In the genomic region with DNA sequence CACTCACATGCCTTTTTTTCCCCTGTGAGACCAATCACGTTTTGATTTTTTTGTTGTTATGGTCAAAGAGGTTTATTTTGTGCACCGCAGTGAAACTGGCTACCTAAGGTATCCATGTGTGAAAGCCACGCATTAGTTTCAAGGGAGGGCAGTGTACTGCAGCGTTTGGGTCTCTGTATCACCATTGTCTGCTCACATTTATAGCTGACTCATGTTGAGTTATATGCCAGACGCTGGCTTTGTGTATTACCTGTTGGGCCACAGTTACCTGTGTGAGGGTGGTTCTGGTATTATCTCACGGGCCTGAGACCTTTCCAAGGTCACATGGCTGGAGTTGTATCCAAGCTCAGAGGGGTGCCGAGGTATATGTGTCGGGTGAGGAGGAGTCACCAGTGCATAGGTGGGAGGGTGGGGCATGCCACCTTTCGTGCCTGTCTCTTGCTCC, we compare ENCODE assay signal across 9 cellular contexts.
DNase-seq lines count a peak whose midpoint lies in the region; ATAC-seq and TF ChIP-seq lines count a peak whose summit lies in the region.
"Had no signal": no experiment of that assay in that cellular context is flagged by ENCODE, and none has a peak within 500 bp of the region (broad histone marks: within the 10 kb centered on the region; RNA-seq: fewer than 3 reads in every experiment).

No MANE protein-coding gene starts in this region.

- no peaks in the 10 kb centered on the region for H3K36me3 Mint-ChIP-seq in activated CD8-positive, alpha-beta T cell treated with anti-CD3 and anti-CD28 coated beads for 36 hours (ENCODE audit: low read depth)

- DNase-seq in activated CD8-positive, alpha-beta T cell treated with anti-CD3 and anti-CD28 coated beads for 36 hours = no peak
- DNase-seq in ecto neural progenitor cell (ENCODE audit: low spot score) (no peak), SHP77 treated with DMSO at 0.1 percent for 48 hours (lab: John Stamatoyannopoulos, UW) (no peak), OCI-M2 (lab: John Stamatoyannopoulos, UW; ENCODE audit: unreplicated experiment) (no peak), superior temporal gyrus (ENCODE audit: extremely low spot score) (no peak)
- DNase-seq: NCI-H748 treated with DMSO at 0.1 percent for 48 hours had no signal

- H3K27ac ChIP-seq in mucosa of rectum (ENCODE audit: low read depth in 2 of 2, low read length in 2 of 2) = peak overlapping the region; percentile 64 to 75

- no peaks in the 10 kb centered on the region for H3K9me3 Mint-ChIP-seq in activated CD8-positive, alpha-beta T cell treated with anti-CD3 and anti-CD28 coated beads for 36 hours

- CTCF ChIA-PET in activated CD8-positive, alpha-beta T cell treated with anti-CD3 and anti-CD28 coated beads for 36 hours (lab: Charles Lee) = interaction anchor here (0.7 to 3.7 kb wide), 6 partner anchors 10 to 98 kb away, joined by 3 to 14 read pairs (median 7); no protein-coding TSS in a partner anchor

- no peaks in the 10 kb centered on the region for H3K27me3 ChIP-seq in mucosa of rectum (ENCODE audit: control insufficient read depth in 2 of 2, insufficient read depth in 2 of 2, low read length in 2 of 2)

- intact Hi-C loops in activated CD8-positive, alpha-beta T cell treated with anti-CD3 and anti-CD28 coated beads for 36 hours (cut with micrococcal nuclease) = no loop called here

- H3K27ac Mint-ChIP-seq in activated CD8-positive, alpha-beta T cell treated with anti-CD3 and anti-CD28 coated beads for 36 hours = peak overlapping the region; percentile 86

- peaks cover 23 to 37% of the 10 kb centered on the region in 2 donors for H3K4me1 ChIP-seq in mucosa of rectum (ENCODE audit: control insufficient read depth in 2 of 2, insufficient read depth in 2 of 2, low read length in 2 of 2)

- ATAC-seq in GM18498 (IDR thresholded peaks at IDR 0.05; ENCODE audit: unreplicated experiment) = peak; percentile 55
- peak; percentile 44 for ATAC-seq in HG02571 (IDR thresholded peaks at IDR 0.05; ENCODE audit: unreplicated experiment)
- ATAC-seq in activated CD8-positive, alpha-beta T cell treated with anti-CD3 and anti-CD28 coated beads for 36 hours = peak; percentile 46

- H3K9ac ChIP-seq in mucosa of rectum (ENCODE audit: low read depth in 1 of 2, low read length in 2 of 2) = peak overlapping the region in 1 of 2 donors; percentile 22

- no peaks in the 10 kb centered on the region for H3K36me3 ChIP-seq in mucosa of rectum (ENCODE audit: control insufficient read depth in 2 of 2, insufficient read depth in 2 of 2, low read length in 2 of 2)

- H3K27me3 Mint-ChIP-seq in activated CD8-positive, alpha-beta T cell treated with anti-CD3 and anti-CD28 coated beads for 36 hours = no peaks in the 10 kb centered on the region

- TF ChIP-seq CTCF in activated CD8-positive, alpha-beta T cell treated with anti-CD3 and anti-CD28 coated beads for 36 hours (IDR thresholded peaks at IDR 0.05) = no peak

- H3K4me3 Mint-ChIP-seq in activated CD8-positive, alpha-beta T cell treated with anti-CD3 and anti-CD28 coated beads for 36 hours = no peak overlapping the region

- H3K9me3 ChIP-seq in mucosa of rectum (ENCODE audit: control insufficient read depth in 2 of 2, low read length in 2 of 2) = no peaks in the 10 kb centered on the region

- no peak overlapping the region for H3K4me3 ChIP-seq in mucosa of rectum (ENCODE audit: low read length in 2 of 2)

- peaks cover 52% of the 10 kb centered on the region for H3K4me1 Mint-ChIP-seq in activated CD8-positive, alpha-beta T cell treated with anti-CD3 and anti-CD28 coated beads for 36 hours (ENCODE audit: low read depth)

- POLR2A ChIA-PET in activated CD8-positive, alpha-beta T cell treated with anti-CD3 and anti-CD28 coated beads for 36 hours (lab: Charles Lee) = interaction anchor here (1.4 to 2.1 kb wide), 4 partner anchors 8 to 62 kb away, joined by 3 to 7 read pairs (median 4); no protein-coding TSS in a partner anchor
